In the genomic region with DNA sequence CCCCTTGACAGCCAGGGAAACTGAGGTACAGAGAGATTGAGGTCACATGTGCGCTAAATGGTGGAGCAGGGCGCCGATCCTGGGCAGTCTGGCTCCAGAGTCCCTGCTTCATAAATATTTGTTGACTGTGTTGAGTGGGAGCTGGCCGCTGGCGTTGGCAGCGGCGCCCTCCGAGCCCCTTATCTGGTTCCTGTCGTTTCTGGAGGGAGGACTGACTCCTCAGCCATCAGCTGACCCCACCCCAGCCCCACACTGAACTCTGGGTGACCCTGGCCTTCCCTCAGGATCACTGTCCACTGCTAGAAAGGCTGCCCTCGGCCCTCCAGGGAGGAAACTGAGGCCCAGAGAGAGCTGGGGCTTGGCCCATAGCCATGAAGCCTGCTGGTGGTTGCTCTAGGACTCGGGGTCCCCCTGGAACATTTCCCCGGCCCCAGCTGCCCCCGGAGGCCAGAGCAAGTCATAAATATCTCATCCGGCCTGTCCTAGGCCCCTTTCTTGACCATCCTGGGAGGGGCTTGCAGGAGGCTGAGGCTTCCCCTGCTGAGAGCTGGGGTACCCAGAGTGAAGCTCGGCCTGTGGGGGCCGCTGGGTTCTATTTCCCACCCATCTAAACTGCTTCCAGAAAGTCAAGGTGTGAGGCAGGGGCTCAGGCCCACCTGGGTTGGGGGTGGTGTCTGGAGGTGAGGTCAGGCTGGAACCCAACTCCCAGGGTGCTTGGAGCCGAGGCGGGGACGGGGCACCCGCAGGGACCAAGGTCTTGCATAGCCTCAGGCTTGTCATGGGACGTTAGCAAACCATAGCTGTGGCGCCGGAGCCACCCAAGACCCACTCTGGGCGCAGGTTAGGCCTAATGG, we compare ENCODE assay signal across 1 cellular context.
A peak's percentile ranks its signal among the peaks of the same experiment; 100 is the strongest.
TF ChIP-seq lines count a peak whose summit lies in the region.

No MANE protein-coding gene starts in this region.

TF ChIP-seq in K562, 482 proteins besides CTCF, POLR2A, EP300 and RAD21 (continued from another document and continues in another):
- TF ChIP-seq DMBX1 (CRISPR knock-in tag; IDR thresholded peaks at IDR 0.05; ENCODE audit: borderline replicate concordance), result peak; percentile 92
- TF ChIP-seq ZFP1 (CRISPR knock-in tag; IDR thresholded peaks at IDR 0.05), result no peak; the same call in 1 of the 2 replicates
- no peak for TF ChIP-seq U2AF1 (optimal IDR thresholded peaks at IDR 0.05; ENCODE audit: low read depth, low read length)
- no peak; the same call in 1 of the 2 replicates for TF ChIP-seq GATA2 (CRISPR knock-in tag; IDR thresholded peaks at IDR 0.05)
- no peak for TF ChIP-seq SRSF7 (optimal IDR thresholded peaks at IDR 0.05; ENCODE audit: low read depth, low read length)
- no peak for TF ChIP-seq KDM1A (IDR thresholded peaks at IDR 0.05)
- TF ChIP-seq TEAD4 (IDR thresholded peaks at IDR 0.05; ENCODE audit: low read length), result no peak; the same call in 1 of the 2 replicates
- no peak for TF ChIP-seq TEAD4 (CRISPR knock-in tag; IDR thresholded peaks at IDR 0.05; ENCODE audit: borderline replicate concordance)
- no peak for TF ChIP-seq PCBP2 (IDR thresholded peaks at IDR 0.05; ENCODE audit: low read depth, low read length, poor library complexity, severe bottlenecking)
- TF ChIP-seq, protein P1, sequence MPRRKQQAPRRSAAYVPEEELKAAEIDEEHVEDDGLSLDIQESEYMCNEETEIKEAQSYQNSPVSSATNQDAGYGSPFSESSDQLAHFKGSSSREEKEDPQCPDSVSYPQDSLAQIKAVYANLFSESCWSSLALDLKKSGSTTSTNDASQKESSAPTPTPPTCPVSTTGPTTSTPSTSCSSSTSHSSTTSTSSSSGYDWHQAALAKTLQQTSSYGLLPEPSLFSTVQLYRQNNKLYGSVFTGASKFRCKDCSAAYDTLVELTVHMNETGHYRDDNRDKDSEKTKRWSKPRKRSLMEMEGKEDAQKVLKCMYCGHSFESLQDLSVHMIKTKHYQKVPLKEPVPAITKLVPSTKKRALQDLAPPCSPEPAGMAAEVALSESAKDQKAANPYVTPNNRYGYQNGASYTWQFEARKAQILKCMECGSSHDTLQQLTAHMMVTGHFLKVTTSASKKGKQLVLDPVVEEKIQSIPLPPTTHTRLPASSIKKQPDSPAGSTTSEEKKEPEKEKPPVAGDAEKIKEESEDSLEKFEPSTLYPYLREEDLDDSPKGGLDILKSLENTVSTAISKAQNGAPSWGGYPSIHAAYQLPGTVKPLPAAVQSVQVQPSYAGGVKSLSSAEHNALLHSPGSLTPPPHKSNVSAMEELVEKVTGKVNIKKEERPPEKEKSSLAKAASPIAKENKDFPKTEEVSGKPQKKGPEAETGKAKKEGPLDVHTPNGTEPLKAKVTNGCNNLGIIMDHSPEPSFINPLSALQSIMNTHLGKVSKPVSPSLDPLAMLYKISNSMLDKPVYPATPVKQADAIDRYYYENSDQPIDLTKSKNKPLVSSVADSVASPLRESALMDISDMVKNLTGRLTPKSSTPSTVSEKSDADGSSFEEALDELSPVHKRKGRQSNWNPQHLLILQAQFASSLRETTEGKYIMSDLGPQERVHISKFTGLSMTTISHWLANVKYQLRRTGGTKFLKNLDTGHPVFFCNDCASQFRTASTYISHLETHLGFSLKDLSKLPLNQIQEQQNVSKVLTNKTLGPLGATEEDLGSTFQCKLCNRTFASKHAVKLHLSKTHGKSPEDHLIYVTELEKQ (CRISPR knock-in tag; IDR thresholded peaks at IDR 0.05), result peak; percentile 58
- 0 out of 2 replicates have a peak, but pooled peaks have one; percentile 18 for TF ChIP-seq CBX1 (IDR thresholded peaks at IDR 0.05; ENCODE audit: low read depth)
- TF ChIP-seq, protein P2, sequence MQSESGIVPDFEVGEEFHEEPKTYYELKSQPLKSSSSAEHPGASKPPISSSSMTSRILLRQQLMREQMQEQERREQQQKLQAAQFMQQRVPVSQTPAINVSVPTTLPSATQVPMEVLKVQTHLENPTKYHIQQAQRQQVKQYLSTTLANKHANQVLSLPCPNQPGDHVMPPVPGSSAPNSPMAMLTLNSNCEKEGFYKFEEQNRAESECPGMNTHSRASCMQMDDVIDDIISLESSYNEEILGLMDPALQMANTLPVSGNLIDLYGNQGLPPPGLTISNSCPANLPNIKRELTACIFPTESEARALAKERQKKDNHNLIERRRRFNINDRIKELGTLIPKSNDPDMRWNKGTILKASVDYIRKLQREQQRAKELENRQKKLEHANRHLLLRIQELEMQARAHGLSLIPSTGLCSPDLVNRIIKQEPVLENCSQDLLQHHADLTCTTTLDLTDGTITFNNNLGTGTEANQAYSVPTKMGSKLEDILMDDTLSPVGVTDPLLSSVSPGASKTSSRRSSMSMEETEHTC (IDR thresholded peaks at IDR 0.05), result peak; percentile 87
- TF ChIP-seq KDM2B (CRISPR knock-in tag; IDR thresholded peaks at IDR 0.05), result no peak
- TF ChIP-seq PTBP1 (IDR thresholded peaks at IDR 0.05; ENCODE audit: low read depth, low read length), result no peak
- TF ChIP-seq, protein P3, sequence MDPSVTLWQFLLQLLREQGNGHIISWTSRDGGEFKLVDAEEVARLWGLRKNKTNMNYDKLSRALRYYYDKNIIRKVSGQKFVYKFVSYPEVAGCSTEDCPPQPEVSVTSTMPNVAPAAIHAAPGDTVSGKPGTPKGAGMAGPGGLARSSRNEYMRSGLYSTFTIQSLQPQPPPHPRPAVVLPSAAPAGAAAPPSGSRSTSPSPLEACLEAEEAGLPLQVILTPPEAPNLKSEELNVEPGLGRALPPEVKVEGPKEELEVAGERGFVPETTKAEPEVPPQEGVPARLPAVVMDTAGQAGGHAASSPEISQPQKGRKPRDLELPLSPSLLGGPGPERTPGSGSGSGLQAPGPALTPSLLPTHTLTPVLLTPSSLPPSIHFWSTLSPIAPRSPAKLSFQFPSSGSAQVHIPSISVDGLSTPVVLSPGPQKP (CRISPR knock-in tag; IDR thresholded peaks at IDR 0.05), result no peak
- TF ChIP-seq, protein P4, sequence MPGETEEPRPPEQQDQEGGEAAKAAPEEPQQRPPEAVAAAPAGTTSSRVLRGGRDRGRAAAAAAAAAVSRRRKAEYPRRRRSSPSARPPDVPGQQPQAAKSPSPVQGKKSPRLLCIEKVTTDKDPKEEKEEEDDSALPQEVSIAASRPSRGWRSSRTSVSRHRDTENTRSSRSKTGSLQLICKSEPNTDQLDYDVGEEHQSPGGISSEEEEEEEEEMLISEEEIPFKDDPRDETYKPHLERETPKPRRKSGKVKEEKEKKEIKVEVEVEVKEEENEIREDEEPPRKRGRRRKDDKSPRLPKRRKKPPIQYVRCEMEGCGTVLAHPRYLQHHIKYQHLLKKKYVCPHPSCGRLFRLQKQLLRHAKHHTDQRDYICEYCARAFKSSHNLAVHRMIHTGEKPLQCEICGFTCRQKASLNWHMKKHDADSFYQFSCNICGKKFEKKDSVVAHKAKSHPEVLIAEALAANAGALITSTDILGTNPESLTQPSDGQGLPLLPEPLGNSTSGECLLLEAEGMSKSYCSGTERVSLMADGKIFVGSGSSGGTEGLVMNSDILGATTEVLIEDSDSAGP (CRISPR knock-in tag; IDR thresholded peaks at IDR 0.05), result no peak
- no peak for TF ChIP-seq SMAD1 (IDR thresholded peaks at IDR 0.05; ENCODE audit: low read depth, low read length, partially characterized antibody)
- no peak for TF ChIP-seq ZNF384 (IDR thresholded peaks at IDR 0.05; ENCODE audit: low read depth, low read length)
- TF ChIP-seq SMAD4 (CRISPR knock-in tag; conservative IDR thresholded peaks at IDR 0.05), result peak; percentile 96
- TF ChIP-seq, protein P5, sequence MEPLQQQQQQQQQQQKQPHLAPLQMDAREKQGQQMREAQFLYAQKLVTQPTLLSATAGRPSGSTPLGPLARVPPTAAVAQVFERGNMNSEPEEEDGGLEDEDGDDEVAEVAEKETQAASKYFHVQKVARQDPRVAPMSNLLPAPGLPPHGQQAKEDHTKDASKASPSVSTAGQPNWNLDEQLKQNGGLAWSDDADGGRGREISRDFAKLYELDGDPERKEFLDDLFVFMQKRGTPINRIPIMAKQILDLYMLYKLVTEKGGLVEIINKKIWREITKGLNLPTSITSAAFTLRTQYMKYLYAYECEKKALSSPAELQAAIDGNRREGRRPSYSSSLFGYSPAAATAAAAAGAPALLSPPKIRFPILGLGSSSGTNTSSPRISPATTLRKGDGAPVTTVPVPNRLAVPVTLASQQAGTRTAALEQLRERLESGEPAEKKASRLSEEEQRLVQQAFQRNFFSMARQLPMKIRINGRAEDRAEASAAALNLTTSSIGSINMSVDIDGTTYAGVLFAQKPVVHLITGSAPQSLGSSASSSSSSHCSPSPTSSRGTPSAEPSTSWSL (CRISPR knock-in tag; IDR thresholded peaks at IDR 0.05; ENCODE audit: borderline replicate concordance), result no peak
- peak; percentile 30 to 51; a peak in 2 of 4 replicates for TF ChIP-seq SIN3A (IDR thresholded peaks at IDR 0.05; ENCODE audit: borderline replicate concordance in 2 of 2, control insufficient read depth in 1 of 2, low read depth in 2 of 2, low read length in 2 of 2)
- TF ChIP-seq, protein P6, sequence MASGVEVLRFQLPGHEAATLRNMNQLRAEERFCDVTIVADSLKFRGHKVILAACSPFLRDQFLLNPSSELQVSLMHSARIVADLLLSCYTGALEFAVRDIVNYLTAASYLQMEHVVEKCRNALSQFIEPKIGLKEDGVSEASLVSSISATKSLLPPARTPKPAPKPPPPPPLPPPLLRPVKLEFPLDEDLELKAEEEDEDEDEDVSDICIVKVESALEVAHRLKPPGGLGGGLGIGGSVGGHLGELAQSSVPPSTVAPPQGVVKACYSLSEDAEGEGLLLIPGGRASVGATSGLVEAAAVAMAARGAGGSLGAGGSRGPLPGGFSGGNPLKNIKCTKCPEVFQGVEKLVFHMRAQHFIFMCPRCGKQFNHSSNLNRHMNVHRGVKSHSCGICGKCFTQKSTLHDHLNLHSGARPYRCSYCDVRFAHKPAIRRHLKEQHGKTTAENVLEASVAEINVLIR (CRISPR knock-in tag; IDR thresholded peaks at IDR 0.05), result no peak
- no peak for TF ChIP-seq MED1 (CRISPR knock-in tag; IDR thresholded peaks at IDR 0.05; ENCODE audit: borderline replicate concordance)
- no peak for TF ChIP-seq C11orf30 (IDR thresholded peaks at IDR 0.05; ENCODE audit: low read depth)
- TF ChIP-seq, protein P7, sequence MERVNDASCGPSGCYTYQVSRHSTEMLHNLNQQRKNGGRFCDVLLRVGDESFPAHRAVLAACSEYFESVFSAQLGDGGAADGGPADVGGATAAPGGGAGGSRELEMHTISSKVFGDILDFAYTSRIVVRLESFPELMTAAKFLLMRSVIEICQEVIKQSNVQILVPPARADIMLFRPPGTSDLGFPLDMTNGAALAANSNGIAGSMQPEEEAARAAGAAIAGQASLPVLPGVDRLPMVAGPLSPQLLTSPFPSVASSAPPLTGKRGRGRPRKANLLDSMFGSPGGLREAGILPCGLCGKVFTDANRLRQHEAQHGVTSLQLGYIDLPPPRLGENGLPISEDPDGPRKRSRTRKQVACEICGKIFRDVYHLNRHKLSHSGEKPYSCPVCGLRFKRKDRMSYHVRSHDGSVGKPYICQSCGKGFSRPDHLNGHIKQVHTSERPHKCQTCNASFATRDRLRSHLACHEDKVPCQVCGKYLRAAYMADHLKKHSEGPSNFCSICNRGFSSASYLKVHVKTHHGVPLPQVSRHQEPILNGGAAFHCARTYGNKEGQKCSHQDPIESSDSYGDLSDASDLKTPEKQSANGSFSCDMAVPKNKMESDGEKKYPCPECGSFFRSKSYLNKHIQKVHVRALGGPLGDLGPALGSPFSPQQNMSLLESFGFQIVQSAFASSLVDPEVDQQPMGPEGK (CRISPR knock-in tag; IDR thresholded peaks at IDR 0.05; ENCODE audit: borderline replicate concordance), result 0 out of 2 replicates have a peak, but pooled peaks have one; percentile 20
- peak; percentile 57 for TF ChIP-seq ESRRA (IDR thresholded peaks at IDR 0.05; ENCODE audit: borderline replicate concordance, low read depth)
- TF ChIP-seq CHCHD3 (CRISPR knock-in tag; IDR thresholded peaks at IDR 0.05), result no peak
- TF ChIP-seq ATF7 (IDR thresholded peaks at IDR 0.05), result peak; percentile 55
- TF ChIP-seq ZNF143 (CRISPR knock-in tag; IDR thresholded peaks at IDR 0.05), result no peak
- no peak for TF ChIP-seq ARHGAP35 (IDR thresholded peaks at IDR 0.05; ENCODE audit: partially characterized antibody)
- TF ChIP-seq, protein P8, sequence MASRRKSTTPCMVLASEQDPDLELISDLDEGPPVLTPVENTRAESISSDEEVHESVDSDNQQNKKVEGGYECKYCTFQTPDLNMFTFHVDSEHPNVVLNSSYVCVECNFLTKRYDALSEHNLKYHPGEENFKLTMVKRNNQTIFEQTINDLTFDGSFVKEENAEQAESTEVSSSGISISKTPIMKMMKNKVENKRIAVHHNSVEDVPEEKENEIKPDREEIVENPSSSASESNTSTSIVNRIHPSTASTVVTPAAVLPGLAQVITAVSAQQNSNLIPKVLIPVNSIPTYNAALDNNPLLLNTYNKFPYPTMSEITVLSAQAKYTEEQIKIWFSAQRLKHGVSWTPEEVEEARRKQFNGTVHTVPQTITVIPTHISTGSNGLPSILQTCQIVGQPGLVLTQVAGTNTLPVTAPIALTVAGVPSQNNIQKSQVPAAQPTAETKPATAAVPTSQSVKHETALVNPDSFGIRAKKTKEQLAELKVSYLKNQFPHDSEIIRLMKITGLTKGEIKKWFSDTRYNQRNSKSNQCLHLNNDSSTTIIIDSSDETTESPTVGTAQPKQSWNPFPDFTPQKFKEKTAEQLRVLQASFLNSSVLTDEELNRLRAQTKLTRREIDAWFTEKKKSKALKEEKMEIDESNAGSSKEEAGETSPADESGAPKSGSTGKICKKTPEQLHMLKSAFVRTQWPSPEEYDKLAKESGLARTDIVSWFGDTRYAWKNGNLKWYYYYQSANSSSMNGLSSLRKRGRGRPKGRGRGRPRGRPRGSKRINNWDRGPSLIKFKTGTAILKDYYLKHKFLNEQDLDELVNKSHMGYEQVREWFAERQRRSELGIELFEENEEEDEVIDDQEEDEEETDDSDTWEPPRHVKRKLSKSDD (conservative IDR thresholded peaks at IDR 0.05; ENCODE audit: low read length), result no peak
- peak; percentile 65 for TF ChIP-seq E2F3 (CRISPR knock-in tag; IDR thresholded peaks at IDR 0.05)
- no peak for TF ChIP-seq POU5F1 (IDR thresholded peaks at IDR 0.05; ENCODE audit: borderline replicate concordance, low read depth, low read length, partially characterized antibody)
- no peak for TF ChIP-seq PTTG1 (tag; IDR thresholded peaks at IDR 0.05; ENCODE audit: low read depth)
- peak; percentile 49 for TF ChIP-seq TCF3 (CRISPR knock-in tag; IDR thresholded peaks at IDR 0.05)
- TF ChIP-seq HNRNPL (IDR thresholded peaks at IDR 0.05; ENCODE audit: low read depth, low read length), result 0 out of 2 replicates have a peak, but pooled peaks have one; percentile 43
- no peak for TF ChIP-seq PML (IDR thresholded peaks at IDR 0.05; ENCODE audit: low read length)
- TF ChIP-seq HSF4 (CRISPR knock-in tag; IDR thresholded peaks at IDR 0.05; ENCODE audit: borderline replicate concordance), result no peak
- TF ChIP-seq SMAD3 (CRISPR knock-in tag; conservative IDR thresholded peaks at IDR 0.05), result no peak
- no peak for TF ChIP-seq RBM34 (IDR thresholded peaks at IDR 0.05; ENCODE audit: borderline replicate concordance, insufficient read depth, low read length)
- TF ChIP-seq SMARCA4 (IDR thresholded peaks at IDR 0.05), result no peak; the same call in 1 of the 2 replicates
- peak; percentile 55; the same call in 1 of the 2 replicates for TF ChIP-seq XRCC5 (IDR thresholded peaks at IDR 0.05; ENCODE audit: low read depth, low read length)
- no peak for TF ChIP-seq SAFB2 (IDR thresholded peaks at IDR 0.05; ENCODE audit: borderline replicate concordance, low read depth, low read length, severe bottlenecking)
- no peak for TF ChIP-seq SRSF9 (IDR thresholded peaks at IDR 0.05; ENCODE audit: borderline replicate concordance, low read depth, low read length)
- TF ChIP-seq, protein P9, sequence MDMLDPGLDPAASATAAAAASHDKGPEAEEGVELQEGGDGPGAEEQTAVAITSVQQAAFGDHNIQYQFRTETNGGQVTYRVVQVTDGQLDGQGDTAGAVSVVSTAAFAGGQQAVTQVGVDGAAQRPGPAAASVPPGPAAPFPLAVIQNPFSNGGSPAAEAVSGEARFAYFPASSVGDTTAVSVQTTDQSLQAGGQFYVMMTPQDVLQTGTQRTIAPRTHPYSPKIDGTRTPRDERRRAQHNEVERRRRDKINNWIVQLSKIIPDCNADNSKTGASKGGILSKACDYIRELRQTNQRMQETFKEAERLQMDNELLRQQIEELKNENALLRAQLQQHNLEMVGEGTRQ (CRISPR knock-in tag; IDR thresholded peaks at IDR 0.05), result no peak
- no peak for TF ChIP-seq SETDB1 (IDR thresholded peaks at IDR 0.05; ENCODE audit: low read length)
